ENCODE assay signal across 8 cellular contexts in the genomic region with DNA sequence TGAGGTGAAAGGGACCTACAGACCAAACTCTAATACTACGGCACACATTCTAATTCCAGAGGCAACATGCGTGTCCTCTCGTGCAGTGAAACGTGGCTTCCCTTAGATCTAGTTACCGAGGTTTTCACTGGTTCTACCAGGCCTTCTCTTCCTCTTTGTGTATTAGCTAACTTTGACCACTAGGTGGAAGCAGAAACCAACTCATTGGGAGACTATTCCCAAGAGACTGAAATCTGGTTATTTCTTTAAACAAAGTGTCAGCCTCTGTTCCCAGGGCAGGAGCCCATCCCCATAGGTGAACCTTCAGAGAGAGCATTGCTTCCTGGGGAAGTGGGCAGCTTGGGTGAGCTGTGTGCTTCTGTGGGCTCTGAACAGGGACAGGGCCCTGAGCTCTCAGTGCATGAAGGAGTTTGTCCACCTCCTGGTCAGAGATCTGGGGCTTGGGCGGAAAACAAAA. TPM values are rescaled to one million over a fixed set of nuclear protein-coding genes. Genes with fewer than 3 reads are reported as not detected.
DNase-seq lines count a peak whose midpoint lies in the region; TF ChIP-seq lines count a peak whose summit lies in the region.

No MANE protein-coding gene starts in this region.

- H3K36me3 ChIP-seq in NT2/D1 (ENCODE audit: insufficient read depth, insufficient read length, low read length): peaks cover 4% of the 10 kb centered on the region
- H3K36me3 ChIP-seq in iPS DF 6.9 (ENCODE audit: control insufficient read depth, insufficient read depth, low read length): no peaks in the 10 kb centered on the region
- no peaks in the 10 kb centered on the region for H3K36me3 ChIP-seq in smooth muscle cell (ENCODE audit: low read depth)

- peaks cover 3% of the 10 kb centered on the region for H3F3A ChIP-seq in smooth muscle cell (ENCODE audit: low read depth)

- H3K79me2 ChIP-seq in smooth muscle cell (ENCODE audit: low read depth): no peaks in the 10 kb centered on the region

- H3K4me1 Mint-ChIP-seq in brain: peaks cover 17% of the 10 kb centered on the region

- no peak overlapping the region for H3K4me2 ChIP-seq in smooth muscle cell

- DNase-seq in AG04449 (ENCODE audit: low read depth, low spot score): no peak
- DNase-seq in GM12865 (ENCODE audit: low read depth): peak; percentile 73
- DNase-seq in HL-60 (ENCODE audit: low read depth in 1 of 2, low spot score in 1 of 2): peak; percentile 18 to 37
- peak; percentile 49 for DNase-seq in NT2/D1 (ENCODE audit: low read depth, low spot score)
- DNase-seq in iPS DF 6.9 (ENCODE audit: low read depth, low spot score): peak; percentile 64
- DNase-seq in smooth muscle cell (lab: John Stamatoyannopoulos, UW; ENCODE audit: unreplicated experiment): no peak
- no peak for DNase-seq in activated CD4-positive, alpha-beta T cell treated with anti-CD3 and anti-CD28 coated beads, Interleukin-2, amount 50 U/mL, for 48 hours

- H3K9me3 ChIP-seq in NT2/D1 (ENCODE audit: insufficient read depth, low read length) (no peaks in the 10 kb centered on the region), iPS DF 6.9 (ENCODE audit: control insufficient read depth, insufficient read depth, low read length) (no peaks in the 10 kb centered on the region), smooth muscle cell (replicated peaks; ENCODE audit: low read depth) (no peaks in the 10 kb centered on the region)

- no peaks in the 10 kb centered on the region for H3K27me3 ChIP-seq in HL-60 (ENCODE audit: insufficient read depth, poor library complexity, severe bottlenecking)
- H3K27me3 ChIP-seq in NT2/D1 (ENCODE audit: insufficient read depth, insufficient read length): no peaks in the 10 kb centered on the region
- H3K27me3 ChIP-seq in iPS DF 6.9 (ENCODE audit: control insufficient read depth, insufficient read depth, low read length): no peaks in the 10 kb centered on the region
- no peaks in the 10 kb centered on the region for H3K27me3 ChIP-seq in smooth muscle cell (ENCODE audit: low read depth)

- H3K4me3 Mint-ChIP-seq in brain: no peak overlapping the region

- H3K27me3 Mint-ChIP-seq in brain: peaks cover 2% of the 10 kb centered on the region

- no peak overlapping the region for H2AFZ ChIP-seq in smooth muscle cell (ENCODE audit: low read depth)

- TF ChIP-seq CTCF in AG04449 (IDR thresholded peaks at IDR 0.05; ENCODE audit: insufficient read depth, low read length, missing control alignments) (peak; percentile 61), GM12865 (IDR thresholded peaks at IDR 0.05; ENCODE audit: insufficient read depth, low read depth, low read length, missing control alignments) (peak; percentile 82), HL-60 (IDR thresholded peaks at IDR 0.05; ENCODE audit: insufficient read depth, low read length) (peak; percentile 21), brain (conservative IDR thresholded peaks at IDR 0.05) (peak; percentile 96 to 97), smooth muscle cell (IDR thresholded peaks at IDR 0.05; ENCODE audit: borderline replicate concordance, insufficient read depth, poor library complexity, severe bottlenecking) (peak; percentile 78)

- CTCF ChIA-PET in AG04449 (lab: Yijun Ruan, JAX): interaction anchor here (0.8 to 7.3 kb wide), 22 partner anchors 8 to 693 kb away, joined by 3 to 124 read pairs (median 4); no protein-coding TSS in a partner anchor

- no CpG with 5 or more reads among the region's 6 CpGs for WGBS in iPS DF 6.9 (ENCODE audit: insufficient coverage, insufficient read length)
- 50% methylated on average over 6 of the region's 6 CpGs for WGBS in smooth muscle cell (ENCODE audit: low lambda C conversion rate)

- peaks cover 12% of the 10 kb centered on the region for H3K36me3 Mint-ChIP-seq in brain

- H3K4me1 ChIP-seq in NT2/D1 (ENCODE audit: insufficient read depth, insufficient read length) (peaks cover 2% of the 10 kb centered on the region), iPS DF 6.9 (ENCODE audit: control insufficient read depth, insufficient read depth, low read length) (no peaks in the 10 kb centered on the region), smooth muscle cell (ENCODE audit: low read depth) (no peaks in the 10 kb centered on the region)

- no peaks in the 10 kb centered on the region for H3K9me3 Mint-ChIP-seq in brain

- H4K20me1 ChIP-seq in smooth muscle cell (ENCODE audit: low read depth): peaks cover 3% of the 10 kb centered on the region

- no peak overlapping the region for H3K27ac ChIP-seq in HL-60 (replicated peaks)
- H3K27ac ChIP-seq in iPS DF 6.9 (ENCODE audit: low read length): no peak overlapping the region
- H3K27ac ChIP-seq in smooth muscle cell (ENCODE audit: low read depth): no peak overlapping the region

- POLR2A ChIA-PET in AG04449 (lab: Yijun Ruan, JAX): interaction anchor here (0.6 kb wide), 1 partner anchor 11 kb away, joined by 3 read pairs; no protein-coding TSS in a partner anchor

- H3K27ac Mint-ChIP-seq in brain: peak overlapping the region; percentile 71 to 91 (median 82)

- H3K4me3 ChIP-seq in AG04449 (ENCODE audit: low read depth, low read length) (no peak overlapping the region), GM12865 (ENCODE audit: low read depth, low read length) (no peak overlapping the region), HL-60 (replicated peaks; ENCODE audit: insufficient read depth, low read length) (no peak overlapping the region), NT2/D1 (ENCODE audit: insufficient read length, low read depth) (no peak overlapping the region), iPS DF 6.9 (ENCODE audit: low read length) (no peak overlapping the region), smooth muscle cell (no peak overlapping the region)

- H3K9ac ChIP-seq in NT2/D1 (ENCODE audit: insufficient read length, low read depth) (no peak overlapping the region), smooth muscle cell (ENCODE audit: low read depth) (no peak overlapping the region)

RNA-seq across cellular contexts. Expression of a gene that starts 19.7 kb away (rescaled TPM):
- polyA plus RNA-seq in brain (ENCODE audit: insufficient read depth, low read depth, low replicate concordance): 0.88 TPM
- total RNA-seq in smooth muscle cell: 2.2 and 4.0 TPM in 2 replicates
- 3.2 and 3.7 TPM in 2 replicates for polyA plus RNA-seq in smooth muscle cell

Comparison
In these comparisons a context has a peak if more than half of its experiments do, and no peak if none do; other contexts are left out.
1. DNase-seq: peak in GM12865 (single experiment), HL-60 (2 of 2), NT2/D1 (single experiment) and iPS DF 6.9 (single experiment); none in AG04449 (single experiment), smooth muscle cell (single experiment) and activated CD4-positive, alpha-beta T cell treated with anti-CD3 and anti-CD28 coated beads, Interleukin-2, amount 50 U/mL, for 48 hours (0 of 2).
2. CTCF ChIP-seq: peak in every context shown above with its lines; median percentile 96 in brain; 82 in GM12865; 78 in smooth muscle cell; 61 in AG04449; 21 in HL-60.